Comparison of ENCODE assay signal across 8 cellular contexts in the genomic region with DNA sequence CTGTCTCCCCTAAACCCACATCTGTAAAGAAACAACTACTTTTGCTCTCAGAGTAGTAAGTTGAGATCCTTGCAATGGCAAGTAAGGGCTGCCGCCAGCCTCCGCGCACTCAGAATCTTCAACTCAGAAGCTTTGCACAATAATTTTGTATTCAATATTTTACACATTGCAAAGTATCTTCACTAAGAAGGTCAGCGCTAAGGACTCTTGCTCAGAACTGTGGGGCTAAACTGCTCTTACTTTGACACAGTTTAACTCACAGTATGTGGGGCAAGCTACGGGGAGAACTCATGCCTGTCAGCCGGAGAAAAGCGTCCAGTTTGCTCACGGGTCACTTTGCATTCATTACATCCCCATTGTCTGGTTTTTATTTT. TPM values are rescaled to one million over a fixed set of nuclear protein-coding genes. Genes with fewer than 3 reads are reported as not detected.
A peak's percentile ranks its signal among the peaks of the same experiment; 100 is the strongest.
DNase-seq lines count a peak whose midpoint lies in the region; ATAC-seq, FAIRE-seq and TF ChIP-seq lines count a peak whose summit lies in the region.

No MANE protein-coding gene starts in this region.

- H3K9me3 Mint-ChIP-seq in activated CD4-positive, alpha-beta T cell treated with anti-CD3 and anti-CD28 coated beads for 36 hours (ENCODE audit: low read depth), result no peaks in the 10 kb centered on the region

- H3K4me3 ChIP-seq in astrocyte of the spinal cord (ENCODE audit: low read depth, low read length) (peak overlapping the region; percentile 72), thoracic aorta (peak overlapping the region; percentile 81)

- peak overlapping the region; percentile 71 for H3K4me3 Mint-ChIP-seq in activated CD4-positive, alpha-beta T cell treated with anti-CD3 and anti-CD28 coated beads for 36 hours

- no peaks in the 10 kb centered on the region for H3K9me3 ChIP-seq in thoracic aorta

- ATAC-seq in activated CD4-positive, alpha-beta T cell treated with anti-CD3 and anti-CD28 coated beads for 36 hours, result no peak
- ATAC-seq in thoracic aorta (ENCODE audit: insufficient number of reproducible peaks, low FRiP score, low read depth) (no peak), GM19395 (IDR thresholded peaks at IDR 0.05; ENCODE audit: unreplicated experiment) (no peak)

- FAIRE-seq in GM19239 (lab: Jason Lieb, UNC), result no peak

- peak overlapping the region; percentile 76 to 86 for H3K27ac ChIP-seq in thoracic aorta

- TF ChIP-seq CTCF in astrocyte of the spinal cord (IDR thresholded peaks at IDR 0.05; ENCODE audit: low read depth, low read length), result no peak
- TF ChIP-seq CTCF in thoracic aorta (IDR thresholded peaks at IDR 0.05), result no peak

- DNase-seq in activated CD4-positive, alpha-beta T cell treated with anti-CD3 and anti-CD28 coated beads for 36 hours, result no peak
- no peak for DNase-seq in activated CD4-positive, alpha-beta T cell treated with anti-CD3 and anti-CD28 coated beads for 1 hour
- peak; percentile 33 for DNase-seq in astrocyte of the spinal cord (ENCODE audit: low read depth, low spot score)
- peak; percentile 26 for DNase-seq in kidney glomerular epithelial cell (lab: John Stamatoyannopoulos, UW)
- DNase-seq in thoracic aorta (ENCODE audit: low spot score), result no peak
- DNase-seq in GM19239 (ENCODE audit: insufficient read length, low spot score), result no peak
- DNase-seq in DMS53 treated with DMSO at 0.1 percent for 48 hours (lab: John Stamatoyannopoulos, UW; ENCODE audit: unreplicated experiment), result no peak

- H3K36me3 Mint-ChIP-seq in activated CD4-positive, alpha-beta T cell treated with anti-CD3 and anti-CD28 coated beads for 36 hours (ENCODE audit: low read depth), result peaks cover 5% of the 10 kb centered on the region

- H3K27ac Mint-ChIP-seq in activated CD4-positive, alpha-beta T cell treated with anti-CD3 and anti-CD28 coated beads for 36 hours, result peak overlapping the region; percentile 59

- intact Hi-C loops in activated CD4-positive, alpha-beta T cell treated with anti-CD3 and anti-CD28 coated beads for 36 hours (cut with DNase I, micrococcal nuclease), result loop anchor here (2.0 to 10.0 kb wide), 4 partner anchors 197 to 871 kb away; partner anchors contain the start of genes ASB7 (in 1 of the 2) and LINS1 (in 1 of the 2)

- CTCF ChIA-PET in activated CD4-positive, alpha-beta T cell treated with anti-CD3 and anti-CD28 coated beads for 36 hours (lab: Charles Lee), result interaction anchor here (0.7 to 2.0 kb wide), 8 partner anchors 10 to 457 kb away, joined by 3 to 15 read pairs (median 5); no protein-coding TSS in a partner anchor

- in situ Hi-C loops in astrocyte of the spinal cord (cut with HindIII; ENCODE audit: low sequenced_read_pairs), result no loop called here

- H3K4me1 ChIP-seq in thoracic aorta (ENCODE audit: control insufficient read depth in 1 of 2, low read depth in 2 of 2), result peaks cover 8 to 20% of the 10 kb centered on the region in 2 donors

- H3K4me1 Mint-ChIP-seq in activated CD4-positive, alpha-beta T cell treated with anti-CD3 and anti-CD28 coated beads for 36 hours, result peaks cover 23% of the 10 kb centered on the region

- no peaks in the 10 kb centered on the region for H3K27me3 Mint-ChIP-seq in activated CD4-positive, alpha-beta T cell treated with anti-CD3 and anti-CD28 coated beads for 36 hours

- no peaks in the 10 kb centered on the region for H3K36me3 ChIP-seq in thoracic aorta

- H3K27me3 ChIP-seq in thoracic aorta (replicated peaks; ENCODE audit: insufficient read depth), result no peaks in the 10 kb centered on the region

- POLR2A ChIA-PET in activated CD4-positive, alpha-beta T cell treated with anti-CD3 and anti-CD28 coated beads for 36 hours (lab: Charles Lee), result interaction anchor here (1.5 kb wide), 1 partner anchor 25 kb away, joined by 5 read pairs; no protein-coding TSS in a partner anchor

RNA-seq across cellular contexts. Expression of gene LYSMD4, which starts 1.0 kb away (rescaled TPM):
- total RNA-seq in activated CD4-positive, alpha-beta T cell treated with anti-CD3 and anti-CD28 coated beads for 36 hours, result 1 to 10 TPM; 4.7 to 5.3 TPM
- total RNA-seq in thoracic aorta, result 1 to 10 TPM; 6.8 to 9.7 TPM

Comparison
In these comparisons a context has a peak if more than half of its experiments do, and no peak if none do; other contexts are left out.
1. DNase-seq: peak in astrocyte of the spinal cord (single experiment) and kidney glomerular epithelial cell (single experiment); none in activated CD4-positive, alpha-beta T cell treated with anti-CD3 and anti-CD28 coated beads for 36 hours (single experiment), activated CD4-positive, alpha-beta T cell treated with anti-CD3 and anti-CD28 coated beads for 1 hour (single experiment), thoracic aorta (single experiment), GM19239 (single experiment) and DMS53 treated with DMSO at 0.1 percent for 48 hours (single experiment).